33 cellular contexts compared by ENCODE assay signal in genomic region chr9:137427454-137428310, GRCh38. TPM values are rescaled to one million over a fixed set of nuclear protein-coding genes. Genes with fewer than 3 reads are reported as not detected.
DNase-seq lines count a peak whose midpoint lies in the region; ATAC-seq, FAIRE-seq and TF ChIP-seq lines count a peak whose summit lies in the region.
"Had no signal": no experiment of that assay in that cellular context is flagged by ENCODE, and none has a peak within 500 bp of the region (broad histone marks: within the 10 kb centered on the region; RNA-seq: fewer than 3 reads in every experiment).

No MANE protein-coding gene starts in this region.

- no peak overlapping the region for H3K18ac ChIP-seq in H1 (ENCODE audit: extremely low read depth, low read length)

- no peak overlapping the region for H4K5ac ChIP-seq in H1 (ENCODE audit: insufficient read length, low read depth, low read length)

- 82% methylated on average over 27 of the region's 27 CpGs; no CpG with 5 or more reads in 1 of the 2 experiments for WGBS in H1 (ENCODE audit: extremely low coverage in 1 of 2, insufficient coverage in 1 of 2, insufficient read length in 1 of 2, insufficient replicate concordance in 2 of 2, low coverage in 1 of 2, low lambda C conversion rate in 2 of 2, missing lambda C conversion rate in 1 of 2), 2 experiments

- DNase-seq in BE2C = peak; percentile 11
- peak; percentile 47 for DNase-seq in H7
- DNase-seq in H1 (ENCODE audit: low read depth in 1 of 2, low spot score in 2 of 2) = no peak
- peak in 2 of 3 donors; percentile 33 to 50 for DNase-seq in mucosa of descending colon
- DNase-seq in activated gamma-delta T cell treated with Interleukin-2 at 50 U/mL for 16 hours = no peak
- no peak for DNase-seq in NCI-H2107 (lab: John Stamatoyannopoulos, UW)
- no peak for DNase-seq in NCI-H774 (lab: John Stamatoyannopoulos, UW)
- DNase-seq: activated B cell treated with CpG ODN at 0.5 μM for 24 hours; activated CD4-positive, alpha-beta T cell treated with anti-CD3 and anti-CD28 coated beads, Interleukin-2, amount 50 U/mL, for 1 hour; activated gamma-delta T cell; activated T-cell treated with anti-CD3 and anti-CD28 coated beads, Interleukin-2, amount 50 U/mL, for 1 hour; AML-193; dermis blood vessel endothelial cell; esophagus squamous epithelium; foreskin keratinocyte; head of caudate nucleus; MV-4-11; NCI-H748 treated with DMSO at 0.1 percent for 48 hours; retina; stimulated activated CD4-positive, alpha-beta T cell treated with anti-CD3 and anti-CD28 coated beads, Interleukin-1b, Interleukin-23, amount 100 ng/mL, for 48 hours; stimulated activated naive CD8-positive, alpha-beta T cell treated with anti-CD3 and anti-CD28 coated beads, Interleukin-15, Interleukin-2, amounts not matched to agents 100 U/mL and 50 U/mL, for 24 hours; T-helper 1 cell; testis had no signal

- H3K9ac ChIP-seq in H1 (replicated peaks in 1 of 4; ENCODE audit: extremely low read depth in 1 of 4, low read depth in 3 of 4, low read length in 3 of 4) = no peak overlapping the region; a peak in 1 of 7 replicates

- no peak overlapping the region for H2BK120ac ChIP-seq in H1 (replicated peaks; ENCODE audit: low read depth, low read length)

- H3K9me3 ChIP-seq in BE2C (no peaks in the 10 kb centered on the region), H1 (ENCODE audit: insufficient read depth in 2 of 2, low read depth in 1 of 2, low read length in 1 of 2) (no peaks in the 10 kb centered on the region), mucosa of descending colon (no peaks in the 10 kb centered on the region)
- H3K9me3 ChIP-seq: esophagus squamous epithelium, ovary, testis had no signal

- H2BK15ac ChIP-seq in H1 (ENCODE audit: low read length) = 0 out of 2 replicates have a peak overlapping the region, but pooled peaks have one; percentile 29

- CTCF ChIA-PET in H1 (lab: Charles Lee; ENCODE audit: partially characterized antibody) = interaction anchor here (0.6 to 1.4 kb wide), 3 partner anchors 17 to 166 kb away, joined by 3 to 9 read pairs (median 3); no protein-coding TSS in a partner anchor

- no peak for TF ChIP-seq POLR2A in H1 (IDR thresholded peaks at IDR 0.05; ENCODE audit: control extremely low read depth in 1 of 2, low read depth in 2 of 2, low read length in 2 of 2)

- POLR2A ChIA-PET in H1 (lab: Charles Lee; ENCODE audit: partially characterized antibody) = interaction anchor here (1.1 kb wide), 1 partner anchor 14 kb away, joined by 4 read pairs; the partner anchor contains the start of gene ENTPD8

- no peak overlapping the region for H2BK12ac ChIP-seq in H1 (ENCODE audit: low read depth, low read length)

- intact Hi-C loops in mucosa of descending colon (cut with DNase I, micrococcal nuclease) = no loop called here

- H3K36me3 ChIP-seq in BE2C = no peaks in the 10 kb centered on the region
- no peaks in the 10 kb centered on the region for H3K36me3 ChIP-seq in H7 (replicated peaks; ENCODE audit: control insufficient read depth, insufficient read depth, low read length)
- H3K36me3 ChIP-seq in H1 (ENCODE audit: control insufficient read depth in 2 of 4, insufficient read depth in 4 of 4, low read length in 3 of 4) = no peaks in the 10 kb centered on the region
- no peaks in the 10 kb centered on the region for H3K36me3 ChIP-seq in mucosa of descending colon (ENCODE audit: low read depth)
- H3K36me3 ChIP-seq: esophagus squamous epithelium, ovary had no signal

- H3K4me3 ChIP-seq in BE2C (ENCODE audit: low read depth, low read length) (no peak overlapping the region), H7 (ENCODE audit: insufficient read depth, low read depth, low read length) (no peak overlapping the region), H1 (ENCODE audit: extremely low read depth in 1 of 4, insufficient read depth in 2 of 4, low read depth in 3 of 4, low read length in 4 of 4) (no peak overlapping the region), mucosa of descending colon (no peak overlapping the region)
- H3K4me3 ChIP-seq: esophagus squamous epithelium, lung, ovary, smooth muscle cell, testis had no signal

- H3K23me2 ChIP-seq in H1 (ENCODE audit: low read depth, low read length) = peaks cover 5% of the 10 kb centered on the region; the same call in 1 of the 2 replicates

- no peak for ATAC-seq in mucosa of descending colon
- ATAC-seq: foreskin keratinocyte; HCT116; stimulated activated naive CD8-positive, alpha-beta T cell treated with anti-CD3 and anti-CD28 coated beads, Interleukin-15, Interleukin-2, amounts not matched to agents 100 U/mL and 50 U/mL, for 24 hours had no signal

- no peak overlapping the region for H3K56ac ChIP-seq in H1 (replicated peaks; ENCODE audit: insufficient read length, low read depth, low read length)

- H4K8ac ChIP-seq in H1 (ENCODE audit: extremely low read depth, insufficient read depth, low read length) = peak overlapping the region; percentile 68; the same call in 1 of the 2 replicates

- TF ChIP-seq RAD21 in H1 (IDR thresholded peaks at IDR 0.05 in 1 of 2, conservative IDR thresholded peaks at IDR 0.05 in 1 of 2; ENCODE audit: low read depth in 2 of 2, low read length in 2 of 2) = no peak

- H3K79me2 ChIP-seq in H1 (ENCODE audit: control insufficient read depth in 1 of 2, insufficient read depth in 2 of 2, low read length in 2 of 2) = no peaks in the 10 kb centered on the region

- no peak overlapping the region for H3K4me2 ChIP-seq in H1 (ENCODE audit: insufficient read depth in 1 of 2, low read depth in 2 of 2, low read length in 2 of 2)
- H3K4me2 ChIP-seq: smooth muscle cell had no signal

- H3K4me1 ChIP-seq in BE2C = peaks cover 10% of the 10 kb centered on the region
- peaks cover 0 to 3% (median under 1%) of the 10 kb centered on the region in 4 experiments; a peak in 2 of 7 replicates for H3K4me1 ChIP-seq in H1 (replicated peaks in 1 of 4; ENCODE audit: control insufficient read depth in 3 of 4, insufficient read depth in 4 of 4, low read length in 3 of 4)
- peaks cover 11% of the 10 kb centered on the region for H3K4me1 ChIP-seq in mucosa of descending colon (ENCODE audit: low read depth)
- H3K4me1 ChIP-seq: testis had no signal

- no peak overlapping the region for H2AFZ ChIP-seq in H1 (ENCODE audit: low read length)

- H2BK5ac ChIP-seq in H1 (ENCODE audit: low read depth, low read length) = no peak overlapping the region

- no peak overlapping the region for H4K91ac ChIP-seq in H1 (replicated peaks; ENCODE audit: insufficient read length, low read length)

- no peaks in the 10 kb centered on the region for H3K79me1 ChIP-seq in H1 (ENCODE audit: low read depth, low read length)

- no peak overlapping the region for H3K14ac ChIP-seq in H1 (ENCODE audit: insufficient read length)

- no peak overlapping the region for H2BK20ac ChIP-seq in H1 (ENCODE audit: low read length)

- no peak overlapping the region for H2AK5ac ChIP-seq in H1 (ENCODE audit: low read depth, low read length)

- no peak for FAIRE-seq in H1 (lab: Jason Lieb, UNC)
- FAIRE-seq: endometrium, keratinocyte had no signal

- H3K4ac ChIP-seq in H1 (replicated peaks; ENCODE audit: insufficient read length, low read depth, low read length) = no peak overlapping the region

- H3K23ac ChIP-seq in H1 (ENCODE audit: insufficient read length) = no peak overlapping the region

- TF ChIP-seq EP300 in H1 (IDR thresholded peaks at IDR 0.05; ENCODE audit: borderline replicate concordance in 1 of 2, low read depth in 2 of 2, low read length in 2 of 2) = no peak

- TF ChIP-seq CTCF in BE2C (IDR thresholded peaks at IDR 0.05; ENCODE audit: low read depth, low read length) (no peak), H1 (IDR thresholded peaks at IDR 0.05; ENCODE audit: control extremely low read depth in 1 of 3, insufficient read depth in 1 of 3, low read depth in 1 of 3, low read length in 3 of 3) (no peak), mucosa of descending colon (IDR thresholded peaks at IDR 0.05) (no peak)

- peaks cover 0 to 1% of the 10 kb centered on the region in 2 experiments for H4K20me1 ChIP-seq in H1 (replicated peaks in 1 of 2; ENCODE audit: control insufficient read depth in 1 of 2, insufficient read depth in 2 of 2, low read length in 2 of 2)

- H3K27me3 ChIP-seq in BE2C = no peaks in the 10 kb centered on the region
- H3K27me3 ChIP-seq in H7 (ENCODE audit: control insufficient read depth, insufficient read depth, low read length) = peaks cover 8% of the 10 kb centered on the region
- H3K27me3 ChIP-seq in H1 (replicated peaks in 1 of 4; ENCODE audit: control insufficient read depth in 3 of 4, extremely low read depth in 1 of 4, insufficient read depth in 3 of 4, low read length in 3 of 4) = peaks cover 0 to 13% (median 2%) of the 10 kb centered on the region in 4 experiments; a peak in 4 of 7 replicates
- H3K27me3 ChIP-seq: foreskin keratinocyte, ovary, testis had no signal

- H3K27ac ChIP-seq in H1 (ENCODE audit: low read depth, low read length) = no peak overlapping the region
- H3K27ac ChIP-seq: esophagus squamous epithelium, foreskin keratinocyte, ovary, testis had no signal

RNA-seq across cellular contexts. Expression of gene NOXA1, which starts 4.5 kb away (rescaled TPM):
- polyA plus RNA-seq in BE2C (2012; ENCODE audit: insufficient read depth, insufficient read length, low read depth) = not detected
- 0.78 and 1.0 TPM in 2 replicates for total RNA-seq in H7 (2014; rRNA removed; shearing (Covaris generic))
- total RNA-seq in H1 (2021; fragmentation: NEBNext Ultra II Directional; extraction: Animal tissue kit (Norgen Biotek cat#: 25700)) = 0.34 and 0.55 TPM in 2 replicates
- polyA plus RNA-seq in H1 (2011; rRNA removed) = 0.91 and 1.5 TPM in 2 replicates
- polyA plus RNA-seq in H1 (2011; cell fraction: cytosol; rRNA removed) = 1.3 TPM
- polyA plus RNA-seq in H1 (2011; cell fraction: nucleus; rRNA removed) = 4.7 TPM
- 0.41 to 1.2 TPM (median 0.88 TPM) in 4 replicates for polyA plus RNA-seq in H1 (2012, experiment 1 of 2)
- polyA plus RNA-seq in H1 (2012, experiment 2 of 2) = 0.25 TPM
- polyA plus RNA-seq in H1 (2013, experiment 1 of 2) = 0.53 TPM
- 0.44 TPM for polyA plus RNA-seq in H1 (2013, experiment 2 of 2)
- not detected in 2 replicates for polyA minus RNA-seq in H1 (2011; rRNA and poly(A)+ RNA removed)
- polyA minus RNA-seq in H1 (2011; cell fraction: cytosol; rRNA and poly(A)+ RNA removed) = 0.81 TPM
- polyA minus RNA-seq in H1 (2011; cell fraction: nucleus; rRNA and poly(A)+ RNA removed) = 1.5 TPM
- total RNA-seq in mucosa of descending colon = 10 to 100 TPM; 18.0 to 41.5 (median 27.2) TPM

RNA-seq across cellular contexts. Expression of gene EXD3, which starts 4.7 kb away (rescaled TPM):
- 22.0 TPM for polyA plus RNA-seq in BE2C (2012; ENCODE audit: insufficient read depth, insufficient read length, low read depth)
- total RNA-seq in H7 (2014; rRNA removed; shearing (Covaris generic)) = 7.0 and 15.7 TPM in 2 replicates
- total RNA-seq in H1 (2021; fragmentation: NEBNext Ultra II Directional; extraction: Animal tissue kit (Norgen Biotek cat#: 25700)) = 7.0 and 7.2 TPM in 2 replicates
- 9.4 and 12.7 TPM in 2 replicates for polyA plus RNA-seq in H1 (2011; rRNA removed)
- 11.1 TPM for polyA plus RNA-seq in H1 (2011; cell fraction: cytosol; rRNA removed)
- polyA plus RNA-seq in H1 (2011; cell fraction: nucleus; rRNA removed) = 40.6 TPM
- polyA plus RNA-seq in H1 (2012, experiment 1 of 2) = 4.4 to 11.7 TPM (median 10.6 TPM) in 4 replicates
- 6.7 TPM for polyA plus RNA-seq in H1 (2012, experiment 2 of 2)
- polyA plus RNA-seq in H1 (2013, experiment 1 of 2) = 5.3 TPM
- polyA plus RNA-seq in H1 (2013, experiment 2 of 2) = 4.9 TPM
- polyA minus RNA-seq in H1 (2011; rRNA and poly(A)+ RNA removed) = 2.7 and 6.9 TPM in 2 replicates
- 6.4 TPM for polyA minus RNA-seq in H1 (2011; cell fraction: cytosol; rRNA and poly(A)+ RNA removed)
- 11.7 TPM for polyA minus RNA-seq in H1 (2011; cell fraction: nucleus; rRNA and poly(A)+ RNA removed)
- 10 to 100 TPM; 39.4 to 56.7 (median 40.1) TPM for total RNA-seq in mucosa of descending colon

RNA-seq across cellular contexts. Expression of gene ENTPD8, which starts 13.5 kb away (rescaled TPM):
- 0.20 TPM for polyA plus RNA-seq in BE2C (2012; ENCODE audit: insufficient read depth, insufficient read length, low read depth)
- 0.55 and 0.76 TPM in 2 replicates for total RNA-seq in H7 (2014; rRNA removed; shearing (Covaris generic))
- total RNA-seq in H1 (2021; fragmentation: NEBNext Ultra II Directional; extraction: Animal tissue kit (Norgen Biotek cat#: 25700)) = 0.33 and 0.48 TPM in 2 replicates
- polyA plus RNA-seq in H1 (2011; rRNA removed) = 0.51 and 1.1 TPM in 2 replicates
- 0.69 TPM for polyA plus RNA-seq in H1 (2011; cell fraction: cytosol; rRNA removed)
- 6.1 TPM for polyA plus RNA-seq in H1 (2011; cell fraction: nucleus; rRNA removed)
- polyA plus RNA-seq in H1 (2012, experiment 1 of 2) = 0.39 to 1.0 TPM (median 0.86 TPM) in 4 replicates
- polyA plus RNA-seq in H1 (2012, experiment 2 of 2) = 0.30 TPM
- polyA plus RNA-seq in H1 (2013, experiment 1 of 2) = 0.45 TPM
- polyA plus RNA-seq in H1 (2013, experiment 2 of 2) = 0.40 TPM
- polyA minus RNA-seq in H1 (2011; rRNA and poly(A)+ RNA removed) = 0.12 TPM in 1 of 2 replicates, not detected in the other
- polyA minus RNA-seq in H1 (2011; cell fraction: cytosol; rRNA and poly(A)+ RNA removed) = not detected
- 0.40 TPM for polyA minus RNA-seq in H1 (2011; cell fraction: nucleus; rRNA and poly(A)+ RNA removed)
- 100 to 1,000 TPM in 1 of 3 donors, 10 to 100 TPM in 2; 36.7 to 127 (median 74.8) TPM for total RNA-seq in mucosa of descending colon
- total RNA-seq: A673, activated B cell treated with CpG ODN at 0.5 μM for 24 hours, esophagus squamous epithelium, foreskin keratinocyte, LHCN-M2, SK-MEL-5, smooth muscle cell had no signal
- polyA plus RNA-seq: foreskin keratinocyte, keratinocyte, smooth muscle cell, urinary bladder had no signal

RNA-seq across cellular contexts. Expression of gene NSMF, which starts 31.5 kb away (rescaled TPM):
- 457 TPM for polyA plus RNA-seq in BE2C (2012; ENCODE audit: insufficient read depth, insufficient read length, low read depth)
- 37.9 and 39.0 TPM in 2 replicates for total RNA-seq in H7 (2014; rRNA removed; shearing (Covaris generic))
- 55.5 and 56.7 TPM in 2 replicates for total RNA-seq in H1 (2021; fragmentation: NEBNext Ultra II Directional; extraction: Animal tissue kit (Norgen Biotek cat#: 25700))
- polyA plus RNA-seq in H1 (2011; rRNA removed) = 65.1 and 90.8 TPM in 2 replicates
- 65.8 TPM for polyA plus RNA-seq in H1 (2011; cell fraction: cytosol; rRNA removed)
- polyA plus RNA-seq in H1 (2011; cell fraction: nucleus; rRNA removed) = 223 TPM
- 31.7 to 60.6 TPM (median 47.9 TPM) in 4 replicates for polyA plus RNA-seq in H1 (2012, experiment 1 of 2)
- polyA plus RNA-seq in H1 (2012, experiment 2 of 2) = 42.0 TPM
- 39.5 TPM for polyA plus RNA-seq in H1 (2013, experiment 1 of 2)
- polyA plus RNA-seq in H1 (2013, experiment 2 of 2) = 37.5 TPM
- polyA minus RNA-seq in H1 (2011; rRNA and poly(A)+ RNA removed) = 23.1 and 28.8 TPM in 2 replicates
- 32.0 TPM for polyA minus RNA-seq in H1 (2011; cell fraction: cytosol; rRNA and poly(A)+ RNA removed)
- 41.2 TPM for polyA minus RNA-seq in H1 (2011; cell fraction: nucleus; rRNA and poly(A)+ RNA removed)
- total RNA-seq in mucosa of descending colon = 10 to 100 TPM; 30.1 to 48.0 (median 43.4) TPM

Comparison
In these comparisons a context has a peak if more than half of its experiments do, and no peak if none do; other contexts are left out.
1. DNase-seq: peak in BE2C (single experiment), H7 (single experiment) and mucosa of descending colon (2 of 3); none in H1 (0 of 2), activated gamma-delta T cell treated with Interleukin-2 at 50 U/mL for 16 hours (single experiment), NCI-H2107 (single experiment) and NCI-H774 (single experiment).
2. RNA of gene ENTPD8, which starts 13.5 kb away (total RNA-seq): 36.7 to 127 TPM in mucosa of descending colon; 0.55 to 0.76 TPM in H7 and 0.33 to 0.48 TPM in H1; every median in the first group is over 10 times any median in the second.